8 cellular contexts compared by ENCODE assay signal in the genomic region with DNA sequence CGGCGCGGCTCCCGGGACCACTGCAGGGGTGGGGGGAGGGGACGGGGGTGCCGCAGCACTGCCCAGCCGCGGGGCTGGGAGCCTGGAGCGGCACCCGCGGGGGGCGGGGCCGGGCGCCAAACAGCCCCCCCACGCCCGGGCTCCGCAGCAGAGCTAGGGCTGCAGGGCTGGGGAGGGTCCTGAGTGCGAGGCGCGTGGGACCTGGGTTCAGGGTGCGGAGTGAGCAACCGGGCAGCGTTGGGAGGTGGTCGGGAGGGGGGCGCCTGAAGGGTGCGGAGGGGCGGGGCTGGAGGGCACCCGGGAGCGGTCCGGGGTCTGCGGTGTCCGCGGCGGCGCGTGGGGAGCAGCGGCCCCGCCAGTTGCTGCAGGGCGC. TPM values are rescaled to one million over a fixed set of nuclear protein-coding genes. Genes with fewer than 3 reads are reported as not detected.
DNase-seq lines count a peak whose midpoint lies in the region; ATAC-seq and TF ChIP-seq lines count a peak whose summit lies in the region.

No MANE protein-coding gene starts in this region.

- peak overlapping the region in 2 of 3 donors; percentile 38 to 89 for H3K4me3 ChIP-seq in liver (ENCODE audit: low read depth in 1 of 3, low read length in 3 of 3)

- WGBS in liver: under 1% methylated on average over 39 of the region's 39 CpGs

- no peak overlapping the region for H3K9ac ChIP-seq in liver (ENCODE audit: low read depth in 1 of 2, low read length in 2 of 2)

- TF ChIP-seq RAD21 in liver (IDR thresholded peaks at IDR 0.05): no peak

- ATAC-seq in GM21367 (IDR thresholded peaks at IDR 0.05; ENCODE audit: unreplicated experiment): no peak

- peaks cover 62% of the 10 kb centered on the region for H3K4me1 Mint-ChIP-seq in activated naive CD8-positive, alpha-beta T cell treated with anti-CD3 and anti-CD28 coated beads for 36 hours

- POLR2A ChIA-PET in HEK293T (lab: Yijun Ruan, JAX): interaction anchor here (0.6 to 1.0 kb wide), 2 partner anchors 20 to 22 kb away, joined by 3 read pairs; no protein-coding TSS in a partner anchor

- H3K27ac ChIP-seq in liver (ENCODE audit: low read depth in 1 of 2, low read length in 2 of 2): no peak overlapping the region

- H3K4me3 Mint-ChIP-seq in activated naive CD8-positive, alpha-beta T cell treated with anti-CD3 and anti-CD28 coated beads for 36 hours: peak overlapping the region; percentile 62

- H3K9me3 Mint-ChIP-seq in activated naive CD8-positive, alpha-beta T cell treated with anti-CD3 and anti-CD28 coated beads for 36 hours: no peaks in the 10 kb centered on the region

- DNase-seq in CMK (ENCODE audit: low read depth) (peak; percentile 24), HEK293T (ENCODE audit: extremely low spot score) (peak; percentile 33), hippocampal formation (lab: John Stamatoyannopoulos, UW) (no peak), KG1 (lab: John Stamatoyannopoulos, UW) (no peak), cerebellum (ENCODE audit: low spot score) (no peak)
- no peak for DNase-seq in activated naive CD8-positive, alpha-beta T cell treated with anti-CD3 and anti-CD28 coated beads for 36 hours

- H3K27me3 ChIP-seq in liver (ENCODE audit: control insufficient read depth in 4 of 4, insufficient read depth in 4 of 4, low read length in 3 of 4): no peaks in the 10 kb centered on the region

- H3K4me1 ChIP-seq in liver (ENCODE audit: control insufficient read depth in 4 of 4, insufficient read depth in 4 of 4, low read length in 3 of 4): peaks cover 9 to 29% (median 20%) of the 10 kb centered on the region in 4 donors

- no peak for TF ChIP-seq CTCF in liver (IDR thresholded peaks at IDR 0.05; ENCODE audit: low read depth, low read length, missing input control)

- no peak overlapping the region for H3K27ac Mint-ChIP-seq in activated naive CD8-positive, alpha-beta T cell treated with anti-CD3 and anti-CD28 coated beads for 36 hours

- CTCF ChIA-PET in HEK293T (lab: Yijun Ruan, JAX): no interaction called here

- H3K27me3 Mint-ChIP-seq in activated naive CD8-positive, alpha-beta T cell treated with anti-CD3 and anti-CD28 coated beads for 36 hours: no peaks in the 10 kb centered on the region

- H3K9me3 ChIP-seq in liver (ENCODE audit: control insufficient read depth in 4 of 4, low read length in 3 of 4): no peaks in the 10 kb centered on the region

- H3K36me3 Mint-ChIP-seq in activated naive CD8-positive, alpha-beta T cell treated with anti-CD3 and anti-CD28 coated beads for 36 hours: peaks cover 17% of the 10 kb centered on the region

- peaks cover 0 to 3% (median 1%) of the 10 kb centered on the region in 4 donors for H3K36me3 ChIP-seq in liver (ENCODE audit: control insufficient read depth in 4 of 4, insufficient read depth in 3 of 4, low read depth in 1 of 4, low read length in 3 of 4)

TF ChIP-seq in HEK293T, 16 proteins besides CTCF, POLR2A, EP300 and RAD21:
- TF ChIP-seq, protein P1, sequence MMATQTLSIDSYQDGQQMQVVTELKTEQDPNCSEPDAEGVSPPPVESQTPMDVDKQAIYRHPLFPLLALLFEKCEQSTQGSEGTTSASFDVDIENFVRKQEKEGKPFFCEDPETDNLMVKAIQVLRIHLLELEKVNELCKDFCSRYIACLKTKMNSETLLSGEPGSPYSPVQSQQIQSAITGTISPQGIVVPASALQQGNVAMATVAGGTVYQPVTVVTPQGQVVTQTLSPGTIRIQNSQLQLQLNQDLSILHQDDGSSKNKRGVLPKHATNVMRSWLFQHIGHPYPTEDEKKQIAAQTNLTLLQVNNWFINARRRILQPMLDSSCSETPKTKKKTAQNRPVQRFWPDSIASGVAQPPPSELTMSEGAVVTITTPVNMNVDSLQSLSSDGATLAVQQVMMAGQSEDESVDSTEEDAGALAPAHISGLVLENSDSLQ (IDR thresholded peaks at IDR 0.05): no peak
- TF ChIP-seq TARDBP (IDR thresholded peaks at IDR 0.05) (no peak), SUZ12 (IDR thresholded peaks at IDR 0.05) (no peak), ARNT (IDR thresholded peaks at IDR 0.05) (no peak), ZNF384 (IDR thresholded peaks at IDR 0.05) (no peak), NFRKB (IDR thresholded peaks at IDR 0.05) (no peak), BHLHE40 (IDR thresholded peaks at IDR 0.05; ENCODE audit: borderline replicate concordance) (no peak), CTBP1 (IDR thresholded peaks at IDR 0.05; ENCODE audit: borderline replicate concordance) (no peak), FOXM1 (IDR thresholded peaks at IDR 0.05; ENCODE audit: borderline replicate concordance) (no peak), FOXA1 (IDR thresholded peaks at IDR 0.05) (no peak), ELF4 (IDR thresholded peaks at IDR 0.05) (no peak), L3MBTL2 (conservative IDR thresholded peaks at IDR 0.05) (no peak), LEF1 (IDR thresholded peaks at IDR 0.05; ENCODE audit: borderline replicate concordance) (no peak), HDGF (IDR thresholded peaks at IDR 0.05; ENCODE audit: borderline replicate concordance) (no peak), FOXK2 (IDR thresholded peaks at IDR 0.05) (no peak), SP1 (IDR thresholded peaks at IDR 0.05) (no peak)

TF ChIP-seq in liver, 16 proteins besides CTCF, POLR2A, EP300 and RAD21:
- TF ChIP-seq, protein P2, sequence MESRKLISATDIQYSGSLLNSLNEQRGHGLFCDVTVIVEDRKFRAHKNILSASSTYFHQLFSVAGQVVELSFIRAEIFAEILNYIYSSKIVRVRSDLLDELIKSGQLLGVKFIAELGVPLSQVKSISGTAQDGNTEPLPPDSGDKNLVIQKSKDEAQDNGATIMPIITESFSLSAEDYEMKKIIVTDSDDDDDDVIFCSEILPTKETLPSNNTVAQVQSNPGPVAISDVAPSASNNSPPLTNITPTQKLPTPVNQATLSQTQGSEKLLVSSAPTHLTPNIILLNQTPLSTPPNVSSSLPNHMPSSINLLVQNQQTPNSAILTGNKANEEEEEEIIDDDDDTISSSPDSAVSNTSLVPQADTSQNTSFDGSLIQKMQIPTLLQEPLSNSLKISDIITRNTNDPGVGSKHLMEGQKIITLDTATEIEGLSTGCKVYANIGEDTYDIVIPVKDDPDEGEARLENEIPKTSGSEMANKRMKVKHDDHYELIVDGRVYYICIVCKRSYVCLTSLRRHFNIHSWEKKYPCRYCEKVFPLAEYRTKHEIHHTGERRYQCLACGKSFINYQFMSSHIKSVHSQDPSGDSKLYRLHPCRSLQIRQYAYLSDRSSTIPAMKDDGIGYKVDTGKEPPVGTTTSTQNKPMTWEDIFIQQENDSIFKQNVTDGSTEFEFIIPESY (IDR thresholded peaks at IDR 0.05): no peak
- TF ChIP-seq TAF1 (conservative IDR thresholded peaks at IDR 0.05) (no peak), GABPA (IDR thresholded peaks at IDR 0.05 in 1 of 2, conservative IDR thresholded peaks at IDR 0.05 in 1 of 2) (no peak), HNF4A (conservative IDR thresholded peaks at IDR 0.05) (no peak), HNF4G (IDR thresholded peaks at IDR 0.05) (no peak), SP1 (IDR thresholded peaks at IDR 0.05) (no peak), RXRA (IDR thresholded peaks at IDR 0.05) (no peak), FOXA1 (IDR thresholded peaks at IDR 0.05) (no peak), FOXA2 (IDR thresholded peaks at IDR 0.05) (no peak)
- TF ChIP-seq, protein P3, sequence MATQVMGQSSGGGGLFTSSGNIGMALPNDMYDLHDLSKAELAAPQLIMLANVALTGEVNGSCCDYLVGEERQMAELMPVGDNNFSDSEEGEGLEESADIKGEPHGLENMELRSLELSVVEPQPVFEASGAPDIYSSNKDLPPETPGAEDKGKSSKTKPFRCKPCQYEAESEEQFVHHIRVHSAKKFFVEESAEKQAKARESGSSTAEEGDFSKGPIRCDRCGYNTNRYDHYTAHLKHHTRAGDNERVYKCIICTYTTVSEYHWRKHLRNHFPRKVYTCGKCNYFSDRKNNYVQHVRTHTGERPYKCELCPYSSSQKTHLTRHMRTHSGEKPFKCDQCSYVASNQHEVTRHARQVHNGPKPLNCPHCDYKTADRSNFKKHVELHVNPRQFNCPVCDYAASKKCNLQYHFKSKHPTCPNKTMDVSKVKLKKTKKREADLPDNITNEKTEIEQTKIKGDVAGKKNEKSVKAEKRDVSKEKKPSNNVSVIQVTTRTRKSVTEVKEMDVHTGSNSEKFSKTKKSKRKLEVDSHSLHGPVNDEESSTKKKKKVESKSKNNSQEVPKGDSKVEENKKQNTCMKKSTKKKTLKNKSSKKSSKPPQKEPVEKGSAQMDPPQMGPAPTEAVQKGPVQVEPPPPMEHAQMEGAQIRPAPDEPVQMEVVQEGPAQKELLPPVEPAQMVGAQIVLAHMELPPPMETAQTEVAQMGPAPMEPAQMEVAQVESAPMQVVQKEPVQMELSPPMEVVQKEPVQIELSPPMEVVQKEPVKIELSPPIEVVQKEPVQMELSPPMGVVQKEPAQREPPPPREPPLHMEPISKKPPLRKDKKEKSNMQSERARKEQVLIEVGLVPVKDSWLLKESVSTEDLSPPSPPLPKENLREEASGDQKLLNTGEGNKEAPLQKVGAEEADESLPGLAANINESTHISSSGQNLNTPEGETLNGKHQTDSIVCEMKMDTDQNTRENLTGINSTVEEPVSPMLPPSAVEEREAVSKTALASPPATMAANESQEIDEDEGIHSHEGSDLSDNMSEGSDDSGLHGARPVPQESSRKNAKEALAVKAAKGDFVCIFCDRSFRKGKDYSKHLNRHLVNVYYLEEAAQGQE (IDR thresholded peaks at IDR 0.05): no peak
- TF ChIP-seq, protein P4, sequence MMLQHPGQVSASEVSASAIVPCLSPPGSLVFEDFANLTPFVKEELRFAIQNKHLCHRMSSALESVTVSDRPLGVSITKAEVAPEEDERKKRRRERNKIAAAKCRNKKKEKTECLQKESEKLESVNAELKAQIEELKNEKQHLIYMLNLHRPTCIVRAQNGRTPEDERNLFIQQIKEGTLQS (IDR thresholded peaks at IDR 0.05): no peak
- TF ChIP-seq, protein P5, sequence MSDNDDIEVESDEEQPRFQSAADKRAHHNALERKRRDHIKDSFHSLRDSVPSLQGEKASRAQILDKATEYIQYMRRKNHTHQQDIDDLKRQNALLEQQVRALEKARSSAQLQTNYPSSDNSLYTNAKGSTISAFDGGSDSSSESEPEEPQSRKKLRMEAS (IDR thresholded peaks at IDR 0.05): no peak

RNA-seq across cellular contexts. Expression of a gene that starts 0.5 kb away (rescaled TPM):
- total RNA-seq in activated naive CD8-positive, alpha-beta T cell treated with anti-CD3 and anti-CD28 coated beads for 36 hours: 10 to 100 TPM; 16.5 to 17.4 TPM
- 10 to 100 TPM in 1 of 2 donors, 1 to 10 TPM in 1; 9.3 to 18.3 TPM for total RNA-seq in liver
- polyA plus RNA-seq in liver: 10 to 100 TPM in 1 of 2 donors, 1 to 10 TPM in 1; 6.8 to 10.4 TPM
- total RNA-seq in cerebellum: 35.9 TPM

RNA-seq across cellular contexts. Expression of a gene that starts 37.1 kb away (rescaled TPM):
- under 1 TPM in 1 of 2 experiments, not detected in 1; 0.12 TPM for total RNA-seq in activated naive CD8-positive, alpha-beta T cell treated with anti-CD3 and anti-CD28 coated beads for 36 hours
- total RNA-seq in liver (1 to 10 TPM in 1 of 2 donors, under 1 TPM in 1; 0.67 to 1.0 TPM), cerebellum (1.00 TPM)
- polyA plus RNA-seq in liver: under 1 TPM; 0.40 to 0.91 TPM

Comparison
In these comparisons a context has a peak if more than half of its experiments do, and no peak if none do; other contexts are left out.
1. DNase-seq: peak in CMK (single experiment) and HEK293T (single experiment); none in activated naive CD8-positive, alpha-beta T cell treated with anti-CD3 and anti-CD28 coated beads for 36 hours (single experiment), hippocampal formation (0 of 2), KG1 (single experiment) and cerebellum (single experiment).